22 cellular contexts compared by ENCODE assay signal in the genomic region with DNA sequence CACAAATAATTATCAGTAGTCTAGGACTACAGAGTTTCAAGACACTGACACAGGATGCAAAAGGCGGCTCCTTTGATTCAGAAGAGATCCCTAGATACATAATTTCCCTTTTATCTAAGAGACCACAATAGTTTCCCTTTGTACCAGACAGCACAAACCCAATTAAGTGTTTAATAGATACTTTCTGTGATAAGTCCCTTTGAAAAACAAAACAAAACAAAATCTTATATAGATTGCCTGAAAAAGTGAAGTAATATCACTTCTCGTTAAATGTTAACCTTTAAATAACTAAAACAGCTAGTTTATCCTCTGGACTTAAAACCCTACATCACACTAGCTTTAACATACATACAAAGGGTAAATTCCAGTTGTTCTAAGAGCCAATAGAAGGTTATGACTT.
"Had no signal": no experiment of that assay in that cellular context is flagged by ENCODE, and none has a peak within 500 bp of the region (broad histone marks: within the 10 kb centered on the region; RNA-seq: fewer than 3 reads in every experiment).

No MANE protein-coding gene starts in this region.

- H3K27ac ChIP-seq: colonic mucosa, esophagus muscularis mucosa, foreskin keratinocyte, gastroesophageal sphincter, heart left ventricle, left lung, lower lobe of right lung had no signal

- H3K27ac Mint-ChIP-seq: dendritic cell treated with granulocyte-macrophage colony-stimulating factor and Interleukin-4, amounts not matched to agents 40 ng/mL and 50 ng/mL, for 4 days; effector memory CD8-positive, alpha-beta T cell; endodermal cell; mesothelial cell of epicardium; naive B cell had no signal

- H3K4me3 ChIP-seq: colonic mucosa, esophagus muscularis mucosa, gastroesophageal sphincter, heart left ventricle, left lung, lower lobe of right lung, mucosa of descending colon had no signal

- H3K9me3 ChIP-seq: colonic mucosa, esophagus muscularis mucosa, gastroesophageal sphincter, heart left ventricle, left lung, lower lobe of right lung, mucosa of descending colon had no signal

- H3K4me1 ChIP-seq: colonic mucosa had no signal

- H3K27me3 ChIP-seq: colonic mucosa, esophagus muscularis mucosa, foreskin keratinocyte, gastroesophageal sphincter, heart left ventricle, left lung had no signal

- H3K4me1 Mint-ChIP-seq: naive B cell had no signal

- H3K4me3 Mint-ChIP-seq: dendritic cell treated with granulocyte-macrophage colony-stimulating factor and Interleukin-4, amounts not matched to agents 40 ng/mL and 50 ng/mL, for 4 days; effector memory CD8-positive, alpha-beta T cell; endodermal cell; mesothelial cell of epicardium; naive B cell had no signal

- H3K36me3 Mint-ChIP-seq: naive B cell had no signal

- H3K36me3 ChIP-seq: colonic mucosa, esophagus muscularis mucosa, gastroesophageal sphincter, heart left ventricle, left lung, lower lobe of right lung had no signal

- ATAC-seq: effector memory CD8-positive, alpha-beta T cell; foreskin keratinocyte; gastroesophageal sphincter; heart left ventricle; left cardiac atrium; left lung; left ventricle myocardium superior; lower lobe of right lung; mucosa of descending colon had no signal

- H3K27me3 Mint-ChIP-seq: dendritic cell treated with granulocyte-macrophage colony-stimulating factor and Interleukin-4, amounts not matched to agents 40 ng/mL and 50 ng/mL, for 4 days; effector memory CD8-positive, alpha-beta T cell had no signal

- FAIRE-seq: endothelial cell of umbilical vein, frontal cortex, keratinocyte had no signal

- DNase-seq: colonic mucosa; cortex of kidney; effector CD4-positive, alpha-beta T cell; effector memory CD8-positive, alpha-beta T cell; endodermal cell; foreskin keratinocyte; heart left ventricle; hippocampal formation; left cardiac atrium; left lung; left ventricle myocardium superior; lower lobe of right lung; mesenchymal stem cell; mucosa of descending colon; naive B cell had no signal
